Comparison of ENCODE assay signal across 1 cellular context in the genomic region with DNA sequence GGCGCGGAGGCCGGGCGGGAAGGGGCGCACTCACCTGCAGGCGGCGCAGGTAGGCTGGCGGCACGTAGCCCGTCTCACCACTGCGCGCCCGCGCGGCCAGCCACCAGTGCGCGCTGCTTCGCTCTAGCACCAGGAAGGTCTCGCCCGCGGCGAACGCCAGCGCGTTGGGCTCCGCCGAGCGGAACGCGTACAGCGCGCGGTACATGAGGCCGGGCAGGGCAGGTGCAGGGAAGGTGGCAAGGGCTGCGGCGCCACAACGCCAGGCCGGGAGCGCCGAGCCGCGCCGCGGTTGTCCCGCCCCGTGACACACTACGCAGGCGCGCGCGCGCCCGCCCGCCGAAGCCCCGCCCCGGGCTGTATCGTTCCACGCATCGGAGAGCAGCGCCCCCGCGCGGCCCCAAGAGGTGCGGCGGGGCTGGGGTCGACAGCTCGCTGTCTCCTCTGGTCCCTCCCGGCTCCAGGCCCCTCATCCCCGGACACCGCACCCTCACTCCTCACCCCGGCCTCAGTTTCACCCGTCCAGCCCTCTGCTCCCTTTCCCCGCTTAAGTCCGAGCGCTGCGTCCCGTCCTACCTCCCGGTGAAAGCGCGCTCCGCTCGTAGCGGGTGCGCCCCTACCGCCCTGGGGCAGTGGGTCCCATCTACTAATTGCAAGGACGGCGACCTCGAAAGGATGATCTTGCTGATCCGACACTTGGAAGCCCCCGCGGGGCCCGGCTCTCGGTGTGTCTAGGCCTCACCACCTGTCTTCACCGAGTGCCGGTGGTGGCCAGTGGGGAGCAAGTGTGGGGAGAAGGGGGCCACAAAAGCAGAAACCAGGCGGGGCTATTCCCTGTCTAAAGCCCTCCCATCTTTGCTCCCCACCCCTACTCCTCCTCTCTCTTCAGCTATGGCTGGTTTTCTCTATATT.
TF ChIP-seq lines count a peak whose summit lies in the region.

A gene (minus strand): TSS at position 313 of the 909 bp plus-strand sequence. CDS start 108 bp downstream, at position 205.

TF ChIP-seq in HEK293, 187 proteins besides CTCF, POLR2A, EP300 and RAD21 (continued from another document and continues in another):
- TF ChIP-seq EGR2 (tag by site-specific recombination; IDR thresholded peaks at IDR 0.05; ENCODE audit: low read depth) (no peak), ZNF19 (tag by site-specific recombination; IDR thresholded peaks at IDR 0.05; ENCODE audit: low read depth) (no peak), OSR2 (tag by site-specific recombination; IDR thresholded peaks at IDR 0.05) (no peak), SP3 (tag by site-specific recombination; IDR thresholded peaks at IDR 0.05) (peak; percentile 28; the same call in 1 of the 2 replicates), PRDM1 (tag by site-specific recombination; IDR thresholded peaks at IDR 0.05) (no peak), MEIS1 (CRISPR knock-in tag; IDR thresholded peaks at IDR 0.05; ENCODE audit: borderline replicate concordance) (no peak), SETDB1 (IDR thresholded peaks at IDR 0.05; ENCODE audit: insufficient read length, low read length) (no peak), ZNF792 (tag by site-specific recombination; IDR thresholded peaks at IDR 0.05) (no peak), ZNF184 (tag by site-specific recombination; IDR thresholded peaks at IDR 0.05) (no peak), ZNF76 (tag by site-specific recombination; IDR thresholded peaks at IDR 0.05; ENCODE audit: borderline replicate concordance, low read depth) (no peak; the same call in 1 of the 2 replicates), ZNF549 (tag by site-specific recombination; IDR thresholded peaks at IDR 0.05) (no peak), TCF7L2 (IDR thresholded peaks at IDR 0.05; ENCODE audit: borderline replicate concordance, low read depth, low read length) (no peak), ZNF140 (tag by site-specific recombination; IDR thresholded peaks at IDR 0.05) (no peak), ZNF768 (tag by site-specific recombination; IDR thresholded peaks at IDR 0.05) (no peak), ZFHX2 (tag by site-specific recombination; conservative IDR thresholded peaks at IDR 0.05) (no peak), MZF1 (tag by site-specific recombination; IDR thresholded peaks at IDR 0.05; ENCODE audit: borderline replicate concordance) (no peak), ZNF830 (tag by site-specific recombination; IDR thresholded peaks at IDR 0.05; ENCODE audit: low read depth) (no peak), ZNF169 (tag by site-specific recombination; IDR thresholded peaks at IDR 0.05) (no peak), BCL11B (tag by site-specific recombination; IDR thresholded peaks at IDR 0.05; ENCODE audit: low read depth) (no peak), ZNF350 (tag by site-specific recombination; IDR thresholded peaks at IDR 0.05) (no peak), ZNF501 (tag by site-specific recombination; IDR thresholded peaks at IDR 0.05) (no peak), ZNF112 (tag by site-specific recombination; IDR thresholded peaks at IDR 0.05) (no peak), ZNF248 (tag by site-specific recombination; IDR thresholded peaks at IDR 0.05) (no peak), ZSCAN30 (tag by site-specific recombination; IDR thresholded peaks at IDR 0.05) (peak; percentile 12; the same call in 1 of the 2 replicates), ZNF623 (tag by site-specific recombination; IDR thresholded peaks at IDR 0.05) (no peak), KLF8 (tag by site-specific recombination; IDR thresholded peaks at IDR 0.05) (peak; percentile 71; the same call in 1 of the 2 replicates), ZNF433 (tag by site-specific recombination; IDR thresholded peaks at IDR 0.05; ENCODE audit: low read depth) (no peak), ZNF324 (tag by site-specific recombination; IDR thresholded peaks at IDR 0.05) (no peak; the same call in 1 of the 2 replicates), ZNF274 (IDR thresholded peaks at IDR 0.05; ENCODE audit: low read length) (no peak), ZNF274 (tag by site-specific recombination; IDR thresholded peaks at IDR 0.05; ENCODE audit: borderline replicate concordance) (no peak)
- TF ChIP-seq, protein P1, sequence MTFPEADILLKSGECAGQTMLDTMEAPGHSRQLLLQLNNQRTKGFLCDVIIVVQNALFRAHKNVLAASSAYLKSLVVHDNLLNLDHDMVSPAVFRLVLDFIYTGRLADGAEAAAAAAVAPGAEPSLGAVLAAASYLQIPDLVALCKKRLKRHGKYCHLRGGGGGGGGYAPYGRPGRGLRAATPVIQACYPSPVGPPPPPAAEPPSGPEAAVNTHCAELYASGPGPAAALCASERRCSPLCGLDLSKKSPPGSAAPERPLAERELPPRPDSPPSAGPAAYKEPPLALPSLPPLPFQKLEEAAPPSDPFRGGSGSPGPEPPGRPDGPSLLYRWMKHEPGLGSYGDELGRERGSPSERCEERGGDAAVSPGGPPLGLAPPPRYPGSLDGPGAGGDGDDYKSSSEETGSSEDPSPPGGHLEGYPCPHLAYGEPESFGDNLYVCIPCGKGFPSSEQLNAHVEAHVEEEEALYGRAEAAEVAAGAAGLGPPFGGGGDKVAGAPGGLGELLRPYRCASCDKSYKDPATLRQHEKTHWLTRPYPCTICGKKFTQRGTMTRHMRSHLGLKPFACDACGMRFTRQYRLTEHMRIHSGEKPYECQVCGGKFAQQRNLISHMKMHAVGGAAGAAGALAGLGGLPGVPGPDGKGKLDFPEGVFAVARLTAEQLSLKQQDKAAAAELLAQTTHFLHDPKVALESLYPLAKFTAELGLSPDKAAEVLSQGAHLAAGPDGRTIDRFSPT (tag by site-specific recombination; IDR thresholded peaks at IDR 0.05), result peak; percentile 85
- TF ChIP-seq, protein P2, sequence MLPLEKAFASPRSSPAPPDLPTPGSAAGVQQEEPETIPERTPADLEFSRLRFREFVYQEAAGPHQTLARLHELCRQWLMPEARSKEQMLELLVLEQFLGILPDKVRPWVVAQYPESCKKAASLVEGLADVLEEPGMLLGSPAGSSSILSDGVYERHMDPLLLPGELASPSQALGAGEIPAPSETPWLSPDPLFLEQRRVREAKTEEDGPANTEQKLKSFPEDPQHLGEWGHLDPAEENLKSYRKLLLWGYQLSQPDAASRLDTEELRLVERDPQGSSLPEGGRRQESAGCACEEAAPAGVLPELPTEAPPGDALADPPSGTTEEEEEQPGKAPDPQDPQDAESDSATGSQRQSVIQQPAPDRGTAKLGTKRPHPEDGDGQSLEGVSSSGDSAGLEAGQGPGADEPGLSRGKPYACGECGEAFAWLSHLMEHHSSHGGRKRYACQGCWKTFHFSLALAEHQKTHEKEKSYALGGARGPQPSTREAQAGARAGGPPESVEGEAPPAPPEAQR (tag by site-specific recombination; IDR thresholded peaks at IDR 0.05), result no peak
- TF ChIP-seq, protein P3, sequence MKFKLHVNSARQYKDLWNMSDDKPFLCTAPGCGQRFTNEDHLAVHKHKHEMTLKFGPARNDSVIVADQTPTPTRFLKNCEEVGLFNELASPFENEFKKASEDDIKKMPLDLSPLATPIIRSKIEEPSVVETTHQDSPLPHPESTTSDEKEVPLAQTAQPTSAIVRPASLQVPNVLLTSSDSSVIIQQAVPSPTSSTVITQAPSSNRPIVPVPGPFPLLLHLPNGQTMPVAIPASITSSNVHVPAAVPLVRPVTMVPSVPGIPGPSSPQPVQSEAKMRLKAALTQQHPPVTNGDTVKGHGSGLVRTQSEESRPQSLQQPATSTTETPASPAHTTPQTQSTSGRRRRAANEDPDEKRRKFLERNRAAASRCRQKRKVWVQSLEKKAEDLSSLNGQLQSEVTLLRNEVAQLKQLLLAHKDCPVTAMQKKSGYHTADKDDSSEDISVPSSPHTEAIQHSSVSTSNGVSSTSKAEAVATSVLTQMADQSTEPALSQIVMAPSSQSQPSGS (tag by site-specific recombination; IDR thresholded peaks at IDR 0.05; ENCODE audit: low read depth), result no peak
- TF ChIP-seq, protein P4, sequence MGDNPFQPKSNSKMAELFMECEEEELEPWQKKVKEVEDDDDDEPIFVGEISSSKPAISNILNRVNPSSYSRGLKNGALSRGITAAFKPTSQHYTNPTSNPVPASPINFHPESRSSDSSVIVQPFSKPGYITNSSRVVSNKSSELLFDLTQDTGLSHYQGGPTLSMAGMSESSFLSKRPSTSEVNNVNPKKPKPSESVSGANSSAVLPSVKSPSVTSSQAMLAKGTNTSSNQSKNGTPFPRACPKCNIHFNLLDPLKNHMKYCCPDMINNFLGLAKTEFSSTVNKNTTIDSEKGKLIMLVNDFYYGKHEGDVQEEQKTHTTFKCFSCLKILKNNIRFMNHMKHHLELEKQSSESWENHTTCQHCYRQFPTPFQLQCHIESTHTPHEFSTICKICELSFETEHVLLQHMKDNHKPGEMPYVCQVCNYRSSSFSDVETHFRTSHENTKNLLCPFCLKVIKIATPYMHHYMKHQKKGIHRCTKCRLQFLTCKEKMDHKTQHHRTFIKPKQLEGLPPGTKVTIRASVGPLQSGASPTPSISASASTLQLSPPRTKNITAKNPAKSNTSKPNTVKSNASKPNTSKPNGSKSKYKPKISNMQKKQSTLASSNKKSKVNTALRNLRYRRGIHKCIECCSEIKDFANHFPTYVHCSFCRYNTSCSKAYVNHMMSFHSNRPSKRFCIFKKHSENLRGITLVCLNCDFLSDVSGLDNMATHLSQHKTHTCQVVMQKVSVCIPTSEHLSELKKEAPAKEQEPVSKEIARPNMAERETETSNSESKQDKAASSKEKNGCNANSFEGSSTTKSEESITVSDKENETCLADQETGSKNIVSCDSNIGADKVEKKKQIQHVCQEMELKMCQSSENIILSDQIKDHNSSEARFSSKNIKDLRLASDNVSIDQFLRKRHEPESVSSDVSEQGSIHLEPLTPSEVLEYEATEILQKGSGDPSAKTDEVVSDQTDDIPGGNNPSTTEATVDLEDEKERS (tag by site-specific recombination; IDR thresholded peaks at IDR 0.05), result no peak
- TF ChIP-seq, protein P5, sequence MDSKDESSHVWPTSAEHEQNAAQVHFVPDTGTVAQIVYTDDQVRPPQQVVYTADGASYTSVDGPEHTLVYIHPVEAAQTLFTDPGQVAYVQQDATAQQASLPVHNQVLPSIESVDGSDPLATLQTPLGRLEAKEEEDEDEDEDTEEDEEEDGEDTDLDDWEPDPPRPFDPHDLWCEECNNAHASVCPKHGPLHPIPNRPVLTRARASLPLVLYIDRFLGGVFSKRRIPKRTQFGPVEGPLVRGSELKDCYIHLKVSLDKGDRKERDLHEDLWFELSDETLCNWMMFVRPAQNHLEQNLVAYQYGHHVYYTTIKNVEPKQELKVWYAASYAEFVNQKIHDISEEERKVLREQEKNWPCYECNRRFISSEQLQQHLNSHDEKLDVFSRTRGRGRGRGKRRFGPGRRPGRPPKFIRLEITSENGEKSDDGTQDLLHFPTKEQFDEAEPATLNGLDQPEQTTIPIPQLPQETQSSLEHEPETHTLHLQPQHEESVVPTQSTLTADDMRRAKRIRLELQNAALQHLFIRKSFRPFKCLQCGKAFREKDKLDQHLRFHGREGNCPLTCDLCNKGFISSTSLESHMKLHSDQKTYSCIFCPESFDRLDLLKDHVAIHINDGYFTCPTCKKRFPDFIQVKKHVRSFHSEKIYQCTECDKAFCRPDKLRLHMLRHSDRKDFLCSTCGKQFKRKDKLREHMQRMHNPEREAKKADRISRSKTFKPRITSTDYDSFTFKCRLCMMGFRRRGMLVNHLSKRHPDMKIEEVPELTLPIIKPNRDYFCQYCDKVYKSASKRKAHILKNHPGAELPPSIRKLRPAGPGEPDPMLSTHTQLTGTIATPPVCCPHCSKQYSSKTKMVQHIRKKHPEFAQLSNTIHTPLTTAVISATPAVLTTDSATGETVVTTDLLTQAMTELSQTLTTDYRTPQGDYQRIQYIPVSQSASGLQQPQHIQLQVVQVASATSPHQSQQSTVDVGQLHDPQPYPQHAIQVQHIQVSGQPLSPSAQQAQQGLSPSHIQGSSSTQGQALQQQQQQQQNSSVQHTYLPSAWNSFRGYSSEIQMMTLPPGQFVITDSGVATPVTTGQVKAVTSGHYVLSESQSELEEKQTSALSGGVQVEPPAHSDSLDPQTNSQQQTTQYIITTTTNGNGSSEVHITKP (tag by site-specific recombination; IDR thresholded peaks at IDR 0.05), result no peak
- TF ChIP-seq, protein P6, sequence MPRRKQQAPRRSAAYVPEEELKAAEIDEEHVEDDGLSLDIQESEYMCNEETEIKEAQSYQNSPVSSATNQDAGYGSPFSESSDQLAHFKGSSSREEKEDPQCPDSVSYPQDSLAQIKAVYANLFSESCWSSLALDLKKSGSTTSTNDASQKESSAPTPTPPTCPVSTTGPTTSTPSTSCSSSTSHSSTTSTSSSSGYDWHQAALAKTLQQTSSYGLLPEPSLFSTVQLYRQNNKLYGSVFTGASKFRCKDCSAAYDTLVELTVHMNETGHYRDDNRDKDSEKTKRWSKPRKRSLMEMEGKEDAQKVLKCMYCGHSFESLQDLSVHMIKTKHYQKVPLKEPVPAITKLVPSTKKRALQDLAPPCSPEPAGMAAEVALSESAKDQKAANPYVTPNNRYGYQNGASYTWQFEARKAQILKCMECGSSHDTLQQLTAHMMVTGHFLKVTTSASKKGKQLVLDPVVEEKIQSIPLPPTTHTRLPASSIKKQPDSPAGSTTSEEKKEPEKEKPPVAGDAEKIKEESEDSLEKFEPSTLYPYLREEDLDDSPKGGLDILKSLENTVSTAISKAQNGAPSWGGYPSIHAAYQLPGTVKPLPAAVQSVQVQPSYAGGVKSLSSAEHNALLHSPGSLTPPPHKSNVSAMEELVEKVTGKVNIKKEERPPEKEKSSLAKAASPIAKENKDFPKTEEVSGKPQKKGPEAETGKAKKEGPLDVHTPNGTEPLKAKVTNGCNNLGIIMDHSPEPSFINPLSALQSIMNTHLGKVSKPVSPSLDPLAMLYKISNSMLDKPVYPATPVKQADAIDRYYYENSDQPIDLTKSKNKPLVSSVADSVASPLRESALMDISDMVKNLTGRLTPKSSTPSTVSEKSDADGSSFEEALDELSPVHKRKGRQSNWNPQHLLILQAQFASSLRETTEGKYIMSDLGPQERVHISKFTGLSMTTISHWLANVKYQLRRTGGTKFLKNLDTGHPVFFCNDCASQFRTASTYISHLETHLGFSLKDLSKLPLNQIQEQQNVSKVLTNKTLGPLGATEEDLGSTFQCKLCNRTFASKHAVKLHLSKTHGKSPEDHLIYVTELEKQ (tag by site-specific recombination; IDR thresholded peaks at IDR 0.05; ENCODE audit: borderline replicate concordance), result no peak
- TF ChIP-seq, protein P7, sequence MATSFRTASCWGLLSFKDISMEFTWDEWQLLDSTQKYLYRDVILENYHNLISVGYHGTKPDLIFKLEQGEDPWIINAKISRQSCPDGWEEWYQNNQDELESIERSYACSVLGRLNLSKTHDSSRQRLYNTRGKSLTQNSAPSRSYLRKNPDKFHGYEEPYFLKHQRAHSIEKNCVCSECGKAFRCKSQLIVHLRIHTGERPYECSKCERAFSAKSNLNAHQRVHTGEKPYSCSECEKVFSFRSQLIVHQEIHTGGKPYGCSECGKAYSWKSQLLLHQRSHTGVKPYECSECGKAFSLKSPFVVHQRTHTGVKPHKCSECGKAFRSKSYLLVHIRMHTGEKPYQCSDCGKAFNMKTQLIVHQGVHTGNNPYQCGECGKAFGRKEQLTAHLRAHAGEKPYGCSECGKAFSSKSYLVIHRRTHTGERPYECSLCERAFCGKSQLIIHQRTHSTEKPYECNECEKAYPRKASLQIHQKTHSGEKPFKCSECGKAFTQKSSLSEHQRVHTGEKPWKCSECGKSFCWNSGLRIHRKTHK (tag by site-specific recombination; IDR thresholded peaks at IDR 0.05), result no peak
- TF ChIP-seq, protein P8, sequence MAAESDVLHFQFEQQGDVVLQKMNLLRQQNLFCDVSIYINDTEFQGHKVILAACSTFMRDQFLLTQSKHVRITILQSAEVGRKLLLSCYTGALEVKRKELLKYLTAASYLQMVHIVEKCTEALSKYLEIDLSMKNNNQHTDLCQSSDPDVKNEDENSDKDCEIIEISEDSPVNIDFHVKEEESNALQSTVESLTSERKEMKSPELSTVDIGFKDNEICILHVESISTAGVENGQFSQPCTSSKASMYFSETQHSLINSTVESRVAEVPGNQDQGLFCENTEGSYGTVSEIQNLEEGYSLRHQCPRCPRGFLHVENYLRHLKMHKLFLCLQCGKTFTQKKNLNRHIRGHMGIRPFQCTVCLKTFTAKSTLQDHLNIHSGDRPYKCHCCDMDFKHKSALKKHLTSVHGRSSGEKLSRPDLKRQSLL (tag by site-specific recombination; IDR thresholded peaks at IDR 0.05), result no peak
